ENCODE assay signal across 8 cellular contexts in genomic region chr10:89392974-89393373, GRCh38. TPM values are rescaled to one million over a fixed set of nuclear protein-coding genes. Genes with fewer than 3 reads are reported as not detected.
DNase-seq lines count a peak whose midpoint lies in the region; ATAC-seq and TF ChIP-seq lines count a peak whose summit lies in the region.

No MANE protein-coding gene starts in this region.

- in situ Hi-C loops in brain microvascular endothelial cell (cut with HindIII; ENCODE audit: low pct_ligation_motif_present, low sequenced_read_pairs): no loop called here

- H3K4me1 Mint-ChIP-seq in activated T-cell treated with anti-CD3 and anti-CD28 coated beads, Interleukin-2, amount 50 U/mL, for 72 hours (ENCODE audit: low read depth): peaks cover 28% of the 10 kb centered on the region

- peak overlapping the region; percentile 77 to 87 for H3K4me3 Mint-ChIP-seq in activated T-cell treated with anti-CD3 and anti-CD28 coated beads, Interleukin-2, amount 50 U/mL, for 72 hours

- H3K27me3 Mint-ChIP-seq in activated T-cell treated with anti-CD3 and anti-CD28 coated beads, Interleukin-2, amount 50 U/mL, for 72 hours (ENCODE audit: low read depth): no peaks in the 10 kb centered on the region

- no peaks in the 10 kb centered on the region for H3K27me3 ChIP-seq in brain microvascular endothelial cell (replicated peaks)

- H3K9me3 Mint-ChIP-seq in activated T-cell treated with anti-CD3 and anti-CD28 coated beads, Interleukin-2, amount 50 U/mL, for 72 hours: no peaks in the 10 kb centered on the region

- no peaks in the 10 kb centered on the region for H3K36me3 Mint-ChIP-seq in activated T-cell treated with anti-CD3 and anti-CD28 coated beads, Interleukin-2, amount 50 U/mL, for 72 hours (ENCODE audit: insufficient read depth in 2 of 2)

- no peaks in the 10 kb centered on the region for H3K36me3 ChIP-seq in brain microvascular endothelial cell (replicated peaks)

- no peak for DNase-seq in activated T-cell treated with anti-CD3 and anti-CD28 coated beads, Interleukin-2, amount 50 U/mL, for 72 hours
- no peak for DNase-seq in activated T-cell treated with anti-CD3 and anti-CD28 coated beads, Interleukin-2, amount 50 U/mL, for 1 hour
- DNase-seq in LHCN-M2 (ENCODE audit: low read depth) (peak; percentile 72), brain microvascular endothelial cell (peak; percentile 65), left colon (no peak), superior temporal gyrus (ENCODE audit: extremely low spot score) (peak; percentile 78), HPDE6-E6E7 (ENCODE audit: extremely low spot score) (no peak)

- ATAC-seq in activated T-cell treated with anti-CD3 and anti-CD28 coated beads, Interleukin-2, amount 50 U/mL, for 72 hours (replicated peaks in 1 of 2): peak in 1 of 2 donors; percentile 47
- ATAC-seq in left colon (peak; percentile 46), HG02763 (IDR thresholded peaks at IDR 0.05; ENCODE audit: unreplicated experiment) (no peak)

- intact Hi-C loops in left colon (cut with DNase I, micrococcal nuclease): no loop called here

- peak overlapping the region; percentile 59 for H3K4me3 ChIP-seq in brain microvascular endothelial cell (ENCODE audit: low read depth, low read length)

- H3K27ac ChIP-seq in brain microvascular endothelial cell: no peak overlapping the region

- no peak for TF ChIP-seq CTCF in brain microvascular endothelial cell (IDR thresholded peaks at IDR 0.05; ENCODE audit: low read depth, low read length, missing control alignments)

- no peak overlapping the region for H3K27ac Mint-ChIP-seq in activated T-cell treated with anti-CD3 and anti-CD28 coated beads, Interleukin-2, amount 50 U/mL, for 72 hours

RNA-seq across cellular contexts. Expression of gene IFIT1, which starts 0.6 kb away (rescaled TPM):
- 1 to 10 TPM in 1 of 2 donors, under 1 TPM in 1; 0.79 to 2.7 TPM for total RNA-seq in activated T-cell treated with anti-CD3 and anti-CD28 coated beads, Interleukin-2, amount 50 U/mL, for 72 hours
- 33.3 and 70.9 TPM in 2 replicates for total RNA-seq in LHCN-M2 (2014; rRNA removed)
- 7.0 TPM for polyA plus RNA-seq in LHCN-M2 (2012)
- 1 to 10 TPM; 6.1 to 6.8 TPM for total RNA-seq in left colon

RNA-seq across cellular contexts. Expression of gene IFIT1B, which starts 15.1 kb away (rescaled TPM):
- total RNA-seq in activated T-cell treated with anti-CD3 and anti-CD28 coated beads, Interleukin-2, amount 50 U/mL, for 72 hours: not detected
- not detected in 2 replicates for total RNA-seq in LHCN-M2 (2014; rRNA removed)
- polyA plus RNA-seq in LHCN-M2 (2012): not detected
- not detected for total RNA-seq in left colon

RNA-seq across cellular contexts. Expression of gene IFIT5, which starts 21.4 kb away (rescaled TPM):
- total RNA-seq in activated T-cell treated with anti-CD3 and anti-CD28 coated beads, Interleukin-2, amount 50 U/mL, for 72 hours: 10 to 100 TPM in 1 of 2 donors, 1 to 10 TPM in 1; 6.6 to 10.2 TPM
- total RNA-seq in LHCN-M2 (2014; rRNA removed) (32.1 and 40.5 TPM in 2 replicates), left colon (10 to 100 TPM; 10.2 to 10.6 TPM)
- 7.6 TPM for polyA plus RNA-seq in LHCN-M2 (2012)

Comparison
In these comparisons a context has a peak if more than half of its experiments do, and no peak if none do; other contexts are left out.
1. DNase-seq: peak in LHCN-M2 (single experiment), brain microvascular endothelial cell (single experiment) and superior temporal gyrus (single experiment); none in activated T-cell treated with anti-CD3 and anti-CD28 coated beads, Interleukin-2, amount 50 U/mL, for 72 hours (0 of 2), activated T-cell treated with anti-CD3 and anti-CD28 coated beads, Interleukin-2, amount 50 U/mL, for 1 hour (single experiment), left colon (0 of 2) and HPDE6-E6E7 (single experiment).